In genomic region chr16:2239231-2239675, GRCh38 we compare ENCODE assay signal across 1 cellular context.
TF ChIP-seq lines count a peak whose summit lies in the region.

No MANE protein-coding gene starts in this region.

TF ChIP-seq in WTC11, 78 proteins besides CTCF, POLR2A, EP300 and RAD21 (continued from another document):
- no peak for TF ChIP-seq PRDM15 (CRISPR knock-in tag; IDR thresholded peaks at IDR 0.05)
- TF ChIP-seq FOXP4 (CRISPR knock-in tag; IDR thresholded peaks at IDR 0.05), result no peak
- TF ChIP-seq EMX1 (CRISPR knock-in tag; IDR thresholded peaks at IDR 0.05), result no peak
- TF ChIP-seq HMGXB4 (CRISPR knock-in tag; IDR thresholded peaks at IDR 0.05), result no peak
- no peak for TF ChIP-seq ESRRA (CRISPR knock-in tag; IDR thresholded peaks at IDR 0.05; ENCODE audit: borderline replicate concordance)
TF ChIP-seq in WTC11: peak in this region for 0.
